8 cellular contexts compared by ENCODE assay signal in the genomic region with DNA sequence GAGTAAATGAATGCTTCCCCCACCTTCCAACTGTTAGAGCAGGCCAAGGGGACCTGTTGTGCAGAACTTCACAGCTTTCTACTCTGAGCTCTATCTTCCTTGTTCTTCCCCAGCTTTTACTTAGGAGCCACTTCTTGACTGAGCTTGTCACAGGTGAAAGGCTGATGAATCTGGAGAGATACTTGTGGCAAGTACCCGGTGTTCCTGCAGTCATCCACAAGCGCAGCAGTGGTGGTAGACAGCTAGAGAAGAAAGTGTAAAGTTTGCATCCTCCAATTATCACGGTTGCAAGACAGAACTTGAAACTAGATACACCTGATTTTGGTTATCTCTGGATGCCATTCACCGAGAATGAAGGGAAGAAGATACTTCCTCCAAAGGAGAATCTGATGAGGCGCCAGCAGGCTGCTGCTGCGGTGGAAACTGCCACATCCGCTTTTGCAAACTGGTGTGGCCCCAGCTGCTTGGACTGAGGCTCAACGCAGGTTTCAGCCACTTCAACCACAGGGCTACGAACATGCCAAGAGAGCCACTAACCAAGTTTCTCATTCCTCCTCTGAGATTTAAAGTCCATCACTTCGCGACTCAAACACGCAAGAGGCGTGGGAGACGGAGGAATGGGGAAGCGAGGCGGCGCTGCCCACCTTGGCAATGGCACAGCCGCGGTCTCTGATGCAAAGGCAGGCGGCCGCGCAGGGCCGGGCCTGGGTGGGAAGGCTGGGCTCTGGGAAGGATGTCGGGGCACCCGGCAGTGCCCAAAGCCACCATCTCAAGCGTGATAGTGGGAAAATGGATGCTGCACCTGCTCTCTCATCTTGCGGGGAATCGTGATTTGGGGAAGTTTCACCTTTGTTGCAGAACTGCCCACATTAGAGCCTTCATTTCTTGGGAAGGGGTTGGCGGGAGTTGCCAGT. TPM values are rescaled to one million over a fixed set of nuclear protein-coding genes. Genes with fewer than 3 reads are reported as not detected.
DNase-seq lines count a peak whose midpoint lies in the region; ATAC-seq, FAIRE-seq and TF ChIP-seq lines count a peak whose summit lies in the region.

No MANE protein-coding gene starts in this region.

- no peak for TF ChIP-seq CTCF in astrocyte (IDR thresholded peaks at IDR 0.05; ENCODE audit: insufficient read depth, low read depth, low read length)

- H3K79me2 ChIP-seq in astrocyte (ENCODE audit: insufficient read depth, low read length) = no peaks in the 10 kb centered on the region

- peaks cover 13% of the 10 kb centered on the region for H3K27me3 ChIP-seq in astrocyte (ENCODE audit: insufficient read depth, low read length)

- no peaks in the 10 kb centered on the region for H4K20me1 ChIP-seq in astrocyte (ENCODE audit: insufficient read depth, low read length)

- H3K9me3 Mint-ChIP-seq in astrocyte (ENCODE audit: unreplicated experiment) = no peaks in the 10 kb centered on the region

- in situ Hi-C loops in ACHN (cut with HindIII; ENCODE audit: low pct_ligation_motif_present, low pct_unique_long_range_greater_than_20kb, low sequenced_read_pairs) = no loop called here

- peak overlapping the region; percentile 42 for H3K27ac Mint-ChIP-seq in astrocyte (ENCODE audit: unreplicated experiment)

- peaks cover 6% of the 10 kb centered on the region for H3K4me1 Mint-ChIP-seq in astrocyte (ENCODE audit: low read depth, unreplicated experiment)

- peak overlapping the region; percentile 92 for H2AFZ ChIP-seq in astrocyte (ENCODE audit: low read depth, low read length)

- no peaks in the 10 kb centered on the region for H3K36me3 ChIP-seq in astrocyte (ENCODE audit: insufficient read depth, low read length)

- DNase-seq in NCI-H2196 (lab: John Stamatoyannopoulos, UW; ENCODE audit: unreplicated experiment) (peak; percentile 6), NCI-H2196 treated with DMSO at 0.1 percent for 48 hours (lab: John Stamatoyannopoulos, UW; ENCODE audit: unreplicated experiment) (no peak), NOMO-1 treated with dmso at 0.1 percent for 144 hours (lab: John Stamatoyannopoulos, UW; ENCODE audit: unreplicated experiment) (peak; percentile 86), astrocyte (ENCODE audit: low read depth) (peak; percentile 16), iPS-NIHi7 (ENCODE audit: extremely low spot score) (peak; percentile 35), ACHN (no peak)
- DNase-seq in stimulated activated CD4-positive, alpha-beta T cell treated with anti-CD3 and anti-CD28 coated beads, Interleukin-2, amount 100 ng/mL, for 48 hours = peak; percentile 13 to 29

- H3K9me3 ChIP-seq in astrocyte (ENCODE audit: insufficient read depth, low read depth, low read length) = no peaks in the 10 kb centered on the region

- peak overlapping the region; percentile 64 for H3K4me3 ChIP-seq in astrocyte (ENCODE audit: insufficient read depth, low read depth, low read length)

- H3K4me2 ChIP-seq in astrocyte (ENCODE audit: low read length) = peak overlapping the region; percentile 95

- peak; percentile 69 for ATAC-seq in HG02759 (IDR thresholded peaks at IDR 0.05; ENCODE audit: unreplicated experiment)

- peaks cover 10% of the 10 kb centered on the region for H3K27me3 Mint-ChIP-seq in astrocyte (ENCODE audit: low read depth, unreplicated experiment)

- H3K4me3 Mint-ChIP-seq in astrocyte (ENCODE audit: unreplicated experiment) = peak overlapping the region; percentile 88

- H3K36me3 Mint-ChIP-seq in astrocyte (ENCODE audit: low read depth, unreplicated experiment) = peaks cover 2% of the 10 kb centered on the region

- peaks cover 4% of the 10 kb centered on the region for H3K4me1 ChIP-seq in astrocyte (ENCODE audit: insufficient read depth, low read length)

- peak overlapping the region; percentile 77 for H3K9ac ChIP-seq in astrocyte (ENCODE audit: low read length)

- no peak overlapping the region for H3K27ac ChIP-seq in astrocyte (ENCODE audit: low read depth, low read length)

- FAIRE-seq in astrocyte (lab: Jason Lieb, UNC) = no peak

RNA-seq across cellular contexts. Expression of a gene that starts 1.3 kb away (rescaled TPM):
- 2.4 and 4.1 TPM in 2 replicates for total RNA-seq in astrocyte

Comparison
In these comparisons a context has a peak if more than half of its experiments do, and no peak if none do; other contexts are left out.
1. DNase-seq: peak in NCI-H2196 (single experiment), NOMO-1 treated with dmso at 0.1 percent for 144 hours (single experiment), astrocyte (single experiment), iPS-NIHi7 (single experiment) and stimulated activated CD4-positive, alpha-beta T cell treated with anti-CD3 and anti-CD28 coated beads, Interleukin-2, amount 100 ng/mL, for 48 hours (2 of 2); none in NCI-H2196 treated with DMSO at 0.1 percent for 48 hours (single experiment) and ACHN (single experiment).